ENCODE assay signal across 8 cellular contexts in genomic region chr2:46776687-46777327, GRCh38.
DNase-seq lines count a peak whose midpoint lies in the region; ATAC-seq, FAIRE-seq and TF ChIP-seq lines count a peak whose summit lies in the region.

No MANE protein-coding gene starts in this region.

- intact Hi-C loops in left cardiac atrium (cut with DNase I) = loop anchor here (5.0 to 10.0 kb wide), 2 partner anchors 120 to 122 kb away; no protein-coding TSS in a partner anchor
- intact Hi-C loops in spleen (cut with DNase I; ENCODE audit: low total_unique reads) = loop anchor here (10.0 kb wide), 1 partner anchor 122 kb away; no protein-coding TSS in a partner anchor

- H4K20me1 ChIP-seq in OCI-LY1 (ENCODE audit: insufficient read depth, low read length) = no peaks in the 10 kb centered on the region

- CTCF ChIA-PET in BJ (lab: Yijun Ruan, JAX) = interaction anchor here (0.7 to 2.4 kb wide), 21 partner anchors 16 to 270 kb away, joined by 3 to 8 read pairs (median 3); no protein-coding TSS in a partner anchor

- H3K36me3 ChIP-seq in BJ (ENCODE audit: control insufficient read depth, insufficient read depth, low read length) = no peaks in the 10 kb centered on the region
- no peaks in the 10 kb centered on the region for H3K36me3 ChIP-seq in OCI-LY1 (ENCODE audit: insufficient read depth, low read length)
- H3K36me3 ChIP-seq in spleen = no peaks in the 10 kb centered on the region

- TF ChIP-seq CTCF in BJ (IDR thresholded peaks at IDR 0.05; ENCODE audit: insufficient read depth, low read depth, low read length) (peak; percentile 67), OCI-LY1 (IDR thresholded peaks at IDR 0.05; ENCODE audit: low read length) (peak; percentile 87), spleen (IDR thresholded peaks at IDR 0.05 in 8 of 11, conservative IDR thresholded peaks at IDR 0.05 in 3 of 11) (peak in 9 of 11 experiments; percentile 38 to 78 (median 68))

- FAIRE-seq in H54 (lab: Jason Lieb, UNC) (no peak), GM12892 (lab: Jason Lieb, UNC) (no peak)

- no peaks in the 10 kb centered on the region for H3K4me1 ChIP-seq in OCI-LY1 (ENCODE audit: insufficient read depth, low read length, severe bottlenecking)
- peaks cover 0 to 48% (median 9%) of the 10 kb centered on the region in 6 donors for H3K4me1 ChIP-seq in spleen

- no peak for DNase-seq in BJ (ENCODE audit: low read depth)
- DNase-seq in H54 (ENCODE audit: insufficient read length, low spot score) = peak; percentile 37
- peak; percentile 5 for DNase-seq in activated T-helper 9 cell treated with anti-CD3 and anti-CD28 coated beads, Interleukin-2, amount 50 U/mL, for 16 hours (ENCODE audit: low read depth)
- DNase-seq in left cardiac atrium = peak; percentile 62
- DNase-seq in spleen = no peak
- no peak for DNase-seq in GM12892 (ENCODE audit: insufficient read length)
- DNase-seq in cerebellum (ENCODE audit: low spot score) = no peak

- H3K79me2 ChIP-seq in OCI-LY1 (ENCODE audit: insufficient read depth, low read length) = no peaks in the 10 kb centered on the region

- POLR2A ChIA-PET in BJ (lab: Charles Lee) = interaction anchor here (0.6 kb wide), 1 partner anchor 28 kb away, joined by 3 read pairs; no protein-coding TSS in a partner anchor

- WGBS in spleen, 5 donors = 58 to 65% (median 62%) methylated on average over 10 of the region's 10 CpGs

- no peak overlapping the region for H2AFZ ChIP-seq in OCI-LY1 (ENCODE audit: low read length)

- H3K27me3 ChIP-seq in BJ (ENCODE audit: control insufficient read depth, insufficient read depth, low read length) (no peaks in the 10 kb centered on the region), OCI-LY1 (ENCODE audit: insufficient read depth, low read length) (no peaks in the 10 kb centered on the region), spleen (replicated peaks in 1 of 7) (peaks cover 0 to 4% (median 0%) of the 10 kb centered on the region in 7 donors)

- no peak for TF ChIP-seq POLR2A in H54 (IDR thresholded peaks at IDR 0.05; ENCODE audit: low read depth, low read length)
- no peak for TF ChIP-seq POLR2A in spleen (IDR thresholded peaks at IDR 0.05)
- no peak for TF ChIP-seq POLR2A in GM12892 (IDR thresholded peaks at IDR 0.05; ENCODE audit: low read depth, low read length)

- H3K9ac ChIP-seq in OCI-LY1 (ENCODE audit: low read length) = no peak overlapping the region

- no peak overlapping the region for H3K27ac ChIP-seq in OCI-LY1 (ENCODE audit: low read depth, low read length, poor library complexity, severe bottlenecking)
- H3K27ac ChIP-seq in spleen = no peak overlapping the region

- H3K9me3 ChIP-seq in OCI-LY1 (ENCODE audit: low read length) (no peaks in the 10 kb centered on the region), spleen (no peaks in the 10 kb centered on the region)

- H3K9me2 ChIP-seq in OCI-LY1 (ENCODE audit: low read depth, low read length) = no peaks in the 10 kb centered on the region

- no peak overlapping the region for H3K4me2 ChIP-seq in OCI-LY1 (ENCODE audit: low read length)

- H3K4me3 ChIP-seq in BJ (ENCODE audit: low read depth, low read length) (no peak overlapping the region), OCI-LY1 (ENCODE audit: low read depth, low read length, poor library complexity, severe bottlenecking) (no peak overlapping the region), spleen (no peak overlapping the region)

- ATAC-seq in left cardiac atrium = no peak

- no peaks in the 10 kb centered on the region for H3F3A ChIP-seq in OCI-LY1 (ENCODE audit: insufficient read depth, low read length)

Comparison
In these comparisons a context has a peak if more than half of its experiments do, and no peak if none do; other contexts are left out.
1. DNase-seq: peak in H54 (single experiment), activated T-helper 9 cell treated with anti-CD3 and anti-CD28 coated beads, Interleukin-2, amount 50 U/mL, for 16 hours (single experiment) and left cardiac atrium (single experiment); none in BJ (single experiment), spleen (single experiment), GM12892 (single experiment) and cerebellum (single experiment).
2. Peak in every context shown above with its lines, with median percentiles within 50 percentile points of each other: CTCF ChIP-seq.